Comparison of ENCODE assay signal across 8 cellular contexts in the genomic region with DNA sequence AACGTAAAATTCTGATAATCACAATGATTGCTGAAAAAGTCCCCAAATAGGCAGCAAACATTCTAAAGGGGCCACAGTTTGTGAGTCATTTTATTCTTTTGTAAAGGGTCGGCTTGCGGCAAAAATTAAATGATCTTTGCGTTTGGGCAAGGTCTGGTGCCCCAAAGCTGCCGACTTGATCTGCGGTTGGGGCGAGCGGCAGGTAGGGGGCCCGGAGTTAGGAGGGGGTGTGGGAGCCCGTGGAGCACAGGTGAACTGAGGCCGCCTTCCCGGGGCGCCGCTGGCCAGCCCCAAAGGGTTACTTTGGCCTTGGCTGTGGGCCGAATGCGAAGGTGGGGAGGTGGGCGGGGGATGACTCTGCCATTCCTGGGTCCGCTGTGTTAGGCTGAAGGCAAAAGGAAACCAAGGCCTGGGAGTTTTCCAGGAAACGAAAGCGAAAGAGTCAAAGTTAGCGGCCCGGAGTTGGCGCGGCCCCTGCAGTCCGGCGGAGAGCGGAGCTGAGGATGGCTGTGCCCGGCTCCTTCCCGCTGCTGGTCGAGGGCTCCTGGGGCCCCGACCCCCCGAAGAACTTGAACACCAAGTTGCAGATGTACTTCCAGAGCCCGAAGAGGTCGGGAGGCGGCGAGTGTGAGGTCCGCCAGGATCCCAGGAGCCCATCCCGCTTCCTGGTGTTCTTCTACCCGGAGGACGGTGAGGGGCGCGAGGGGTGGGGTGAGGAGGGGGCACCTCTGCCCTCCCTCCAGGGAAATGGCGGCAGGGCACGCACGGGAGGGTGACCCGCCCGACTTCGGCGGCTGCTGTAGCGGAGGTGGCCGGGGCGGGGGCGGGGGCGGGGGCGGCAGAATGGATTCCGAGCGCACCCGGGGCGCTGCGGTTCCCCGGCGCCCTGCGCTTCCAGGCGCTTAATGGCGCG. TPM values are rescaled to one million over a fixed set of nuclear protein-coding genes. Genes with fewer than 3 reads are reported as not detected.
DNase-seq lines count a peak whose midpoint lies in the region; ATAC-seq, FAIRE-seq and TF ChIP-seq lines count a peak whose summit lies in the region.

PARP14 (plus strand) TSS at position 459 of the 913 bp plus-strand sequence; CDS start at position 504, 45 bp downstream.

- peak; percentile 76 for FAIRE-seq in GM12891 (lab: Jason Lieb, UNC)

- no peaks in the 10 kb centered on the region for H3K9me3 ChIP-seq in mesodermal cell (ENCODE audit: control insufficient read depth, low read length)

- peak; percentile 41 for DNase-seq in GM12891 (ENCODE audit: insufficient read length, low spot score)
- peak; percentile 75 for DNase-seq in NK-92 treated with Interleukin-12 subunit alpha and Interleukin-12 subunit beta, amount 100 ng/mL, for 24 hours (lab: John Stamatoyannopoulos, UW)
- peak; percentile 81 for DNase-seq in activated CD8-positive, alpha-beta memory T cell treated with anti-CD3 and anti-CD28 coated beads, Interleukin-2, amount 50 U/mL, for 48 hours
- DNase-seq in stimulated activated CD8-positive, alpha-beta memory T cell treated with anti-CD3 and anti-CD28 coated beads, Interleukin-2, amount 100 ng/mL, for 1 hour (ENCODE audit: low read depth in 2 of 2), result peak; percentile 22 to 40
- DNase-seq in 8988T, result no peak

- in situ Hi-C loops in endometrial microvascular endothelial cells (cut with HindIII; ENCODE audit: inconsistent ontology term, low pct_unique_long_range_greater_than_20kb, low sequenced_read_pairs), result no loop called here

- H3K36me3 ChIP-seq in mesodermal cell (ENCODE audit: control insufficient read depth, insufficient read depth, low read length), result no peaks in the 10 kb centered on the region

- peak; percentile 50 for ATAC-seq in HG02885 (IDR thresholded peaks at IDR 0.05; ENCODE audit: poor library complexity, unreplicated experiment)

- H3K4me3 ChIP-seq in mesodermal cell (ENCODE audit: extremely low read depth, insufficient read depth, low read length, poor library complexity, severe bottlenecking), result peak within 1 kb of the TSS; percentile 57

- WGBS in mesodermal cell (ENCODE audit: insufficient coverage in 2 of 2), 2 experiments, result 9 to 11% methylated on average over 32 to 34 of the region's 66 CpGs

- peaks cover 7% of the 10 kb centered on the region for H3K4me1 ChIP-seq in mesodermal cell (ENCODE audit: control insufficient read depth, insufficient read depth, low read length, poor library complexity, severe bottlenecking)

- peak; percentile 79 for TF ChIP-seq POLR2A in GM12891 (IDR thresholded peaks at IDR 0.05; ENCODE audit: low read depth, low read length)

- peak within 1 kb of the TSS; percentile 66 for H3K27ac ChIP-seq in mesodermal cell (ENCODE audit: low read depth, low read length, severe bottlenecking)

TF ChIP-seq in GM12891, 5 proteins besides CTCF, POLR2A, EP300 and RAD21:
- TF ChIP-seq POU2F2 (IDR thresholded peaks at IDR 0.05; ENCODE audit: low read depth, low read length), result peak; percentile 51; the same call in 1 of the 2 replicates
- TF ChIP-seq TAF1 (IDR thresholded peaks at IDR 0.05; ENCODE audit: low read depth, low read length), result peak; percentile 63; the same call in 1 of the 2 replicates
- TF ChIP-seq SPI1 (IDR thresholded peaks at IDR 0.05; ENCODE audit: low read depth, low read length), result no peak
- TF ChIP-seq PAX5 (IDR thresholded peaks at IDR 0.05; ENCODE audit: insufficient read depth, low read length, severe bottlenecking), result peak; percentile 34
- TF ChIP-seq POLR2AphosphoS5 (IDR thresholded peaks at IDR 0.05; ENCODE audit: low read depth, low read length), result peak; percentile 74

RNA-seq across cellular contexts. Expression of gene PARP14, which starts in this region (rescaled TPM):
- polyA plus RNA-seq in GM12891 (2012; ENCODE audit: low read depth, missing spikeins), result 24.6 TPM
- 63.3 TPM for total RNA-seq in endometrial microvascular endothelial cells (ENCODE audit: inconsistent ontology term)
- 9.3 TPM for polyA plus RNA-seq in mesodermal cell (2013, experiment 1 of 2)
- 8.0 TPM for polyA plus RNA-seq in mesodermal cell (2013, experiment 2 of 2)
